ENCODE assay signal across 7 cellular contexts in the genomic region with DNA sequence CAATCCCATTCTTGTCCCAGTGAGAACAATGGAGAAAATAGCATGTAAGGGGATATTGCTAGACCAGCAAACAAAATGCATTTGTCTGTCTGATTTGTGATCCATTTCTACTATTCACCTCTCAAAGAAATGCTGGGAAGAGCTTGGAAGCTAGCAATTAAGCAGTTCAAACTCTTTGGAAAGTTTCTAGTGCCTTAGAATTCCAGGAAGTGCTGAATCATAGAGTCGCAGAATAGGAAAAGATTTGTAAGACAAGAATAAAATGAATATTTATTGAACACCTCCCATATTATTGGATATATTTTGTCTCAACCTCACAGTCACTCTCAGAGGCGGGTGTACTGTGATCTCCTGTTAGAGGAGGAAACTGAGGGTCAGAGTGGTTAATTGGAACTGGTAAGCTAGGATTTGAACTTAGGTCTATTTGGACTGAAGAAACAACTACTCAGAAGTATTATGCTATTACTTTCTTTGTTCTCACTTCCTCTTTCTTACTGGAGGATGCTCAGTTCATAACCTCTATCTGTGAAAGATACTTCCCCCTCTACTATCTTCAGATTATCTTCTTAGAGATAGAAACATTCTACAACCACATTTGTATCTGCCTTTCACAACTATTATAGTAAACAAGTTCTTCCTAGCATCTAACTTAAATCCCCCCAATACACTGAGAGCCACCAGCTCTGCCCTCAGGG.
DNase-seq lines count a peak whose midpoint lies in the region; ATAC-seq and TF ChIP-seq lines count a peak whose summit lies in the region.

No MANE protein-coding gene starts in this region.

- peak; percentile 80 for ATAC-seq in GM19372 (IDR thresholded peaks at IDR 0.05; ENCODE audit: low read depth, unreplicated experiment)
- peak; percentile 79 for ATAC-seq in HG02973 (IDR thresholded peaks at IDR 0.05; ENCODE audit: unreplicated experiment)
- no peak for ATAC-seq in mucosa of descending colon

- H3K4me1 ChIP-seq in subcutaneous abdominal adipose tissue (ENCODE audit: control insufficient read depth in 5 of 5, insufficient read depth in 5 of 5, low read length in 5 of 5) (peaks cover 0 to 30% (median 23%) of the 10 kb centered on the region in 5 donors), mucosa of descending colon (ENCODE audit: low read depth) (peaks cover 5% of the 10 kb centered on the region)

- no peaks in the 10 kb centered on the region for H3K27me3 ChIP-seq in subcutaneous abdominal adipose tissue (ENCODE audit: control insufficient read depth in 5 of 5, insufficient read depth in 4 of 5, low read length in 5 of 5)

- H3K36me3 ChIP-seq in subcutaneous abdominal adipose tissue (ENCODE audit: control insufficient read depth in 5 of 5, insufficient read depth in 5 of 5, low read length in 5 of 5) (no peaks in the 10 kb centered on the region), mucosa of descending colon (ENCODE audit: low read depth) (no peaks in the 10 kb centered on the region)

- DNase-seq in OCI-M1 (lab: John Stamatoyannopoulos, UW) (peak; percentile 31), mucosa of descending colon (no peak), NCI-H526 treated with DMSO at 0.1 percent for 48 hours (lab: John Stamatoyannopoulos, UW) (no peak), NCI-H226 (no peak)

- no peak for TF ChIP-seq CTCF in mucosa of descending colon (IDR thresholded peaks at IDR 0.05)

- H3K4me3 ChIP-seq in subcutaneous abdominal adipose tissue (ENCODE audit: low read depth in 1 of 5, low read length in 5 of 5) (no peak overlapping the region), mucosa of descending colon (no peak overlapping the region)

- peak overlapping the region; percentile 4 for H3K27ac ChIP-seq in subcutaneous abdominal adipose tissue (ENCODE audit: low read depth, low read length)

- H3K9ac ChIP-seq in subcutaneous abdominal adipose tissue (ENCODE audit: low read length in 5 of 5), result peak overlapping the region in 1 of 5 donors; percentile 12

- intact Hi-C loops in mucosa of descending colon (cut with DNase I, micrococcal nuclease), result no loop called here

- H3K9me3 ChIP-seq in subcutaneous abdominal adipose tissue (ENCODE audit: control insufficient read depth in 5 of 5, low read length in 5 of 5) (no peaks in the 10 kb centered on the region), mucosa of descending colon (no peaks in the 10 kb centered on the region)
